Comparison of ENCODE assay signal across 12 cellular contexts in genomic region chr2:74864728-74865722, GRCh38. TPM values are rescaled to one million over a fixed set of nuclear protein-coding genes. Genes with fewer than 3 reads are reported as not detected.
DNase-seq lines count a peak whose midpoint lies in the region; ATAC-seq and TF ChIP-seq lines count a peak whose summit lies in the region.
"Had no signal": no experiment of that assay in that cellular context is flagged by ENCODE, and none has a peak within 500 bp of the region (broad histone marks: within the 10 kb centered on the region; RNA-seq: fewer than 3 reads in every experiment).

No MANE protein-coding gene starts in this region.

- no peaks in the 10 kb centered on the region for H3K9me3 ChIP-seq in RWPE2 (ENCODE audit: severe bottlenecking)
- no peaks in the 10 kb centered on the region for H3K9me3 ChIP-seq in smooth muscle cell (replicated peaks; ENCODE audit: low read depth)

- WGBS in smooth muscle cell (ENCODE audit: low lambda C conversion rate), result 64% methylated on average over 20 of the region's 20 CpGs

- H3K27me3 ChIP-seq in RWPE2 (ENCODE audit: insufficient read depth, poor library complexity, severe bottlenecking) (no peaks in the 10 kb centered on the region), smooth muscle cell (ENCODE audit: low read depth) (no peaks in the 10 kb centered on the region)

- H4K20me1 ChIP-seq in smooth muscle cell (ENCODE audit: low read depth), result peaks cover 100% of the 10 kb centered on the region

- H3K4me2 ChIP-seq in smooth muscle cell, result peak overlapping the region; percentile 14

- DNase-seq in DMS 273 (lab: John Stamatoyannopoulos, UW; ENCODE audit: unreplicated experiment), result peak; percentile 20
- no peak for DNase-seq in DMS 273 treated with DMSO at 0.1 percent for 48 hours (lab: John Stamatoyannopoulos, UW)
- DNase-seq in RWPE2 (ENCODE audit: low spot score), result no peak
- DNase-seq in fibroblast of the aortic adventitia (ENCODE audit: low read depth), result peak; percentile 39
- DNase-seq in smooth muscle cell (lab: John Stamatoyannopoulos, UW; ENCODE audit: unreplicated experiment), result no peak
- no peak for DNase-seq in NCI-H748 (lab: John Stamatoyannopoulos, UW; ENCODE audit: unreplicated experiment)
- DNase-seq: 8988T; activated T-cell treated with anti-CD3 and anti-CD28 coated beads, Interleukin-2, amount 50 U/mL, for 1 hour; NCI-H1417 treated with DMSO at 0.1 percent for 48 hours; substantia nigra had no signal

- H3K4me1 ChIP-seq in RWPE2 (ENCODE audit: insufficient read depth, poor library complexity, severe bottlenecking) (peaks cover 20% of the 10 kb centered on the region), smooth muscle cell (ENCODE audit: low read depth) (no peaks in the 10 kb centered on the region)

- H3F3A ChIP-seq in smooth muscle cell (ENCODE audit: low read depth), result no peaks in the 10 kb centered on the region

- peaks cover 42% of the 10 kb centered on the region for H3K36me3 ChIP-seq in RWPE2 (ENCODE audit: low read depth)
- H3K36me3 ChIP-seq in smooth muscle cell (ENCODE audit: low read depth), result no peaks in the 10 kb centered on the region

- H3K9ac ChIP-seq in smooth muscle cell (ENCODE audit: low read depth), result no peak overlapping the region

- TF ChIP-seq CTCF in RWPE2 (IDR thresholded peaks at IDR 0.05; ENCODE audit: poor library complexity, severe bottlenecking) (no peak), fibroblast of the aortic adventitia (IDR thresholded peaks at IDR 0.05; ENCODE audit: insufficient read depth, low read length) (no peak), smooth muscle cell (IDR thresholded peaks at IDR 0.05; ENCODE audit: borderline replicate concordance, insufficient read depth, poor library complexity, severe bottlenecking) (no peak)

- ATAC-seq in RWPE2 (ENCODE audit: low read depth) (peak; percentile 65), HG03378 (IDR thresholded peaks at IDR 0.05; ENCODE audit: unreplicated experiment) (no peak), HG02610 (IDR thresholded peaks at IDR 0.05; ENCODE audit: unreplicated experiment) (no peak)

- no peak overlapping the region for H3K4me3 ChIP-seq in RWPE2 (ENCODE audit: severe bottlenecking)
- no peak overlapping the region for H3K4me3 ChIP-seq in fibroblast of the aortic adventitia (ENCODE audit: low read depth, low read length)
- H3K4me3 ChIP-seq in smooth muscle cell, result no peak overlapping the region

- no peak overlapping the region for H2AFZ ChIP-seq in smooth muscle cell (ENCODE audit: low read depth)

- H3K27ac ChIP-seq in RWPE2 (ENCODE audit: poor library complexity, severe bottlenecking), result peak overlapping the region; percentile 30
- peak overlapping the region; percentile 54 for H3K27ac ChIP-seq in smooth muscle cell (ENCODE audit: low read depth)

- peaks cover 10% of the 10 kb centered on the region for H3K79me2 ChIP-seq in smooth muscle cell (ENCODE audit: low read depth)

RNA-seq across cellular contexts. Expression of gene HK2, which starts 31.1 kb away (rescaled TPM):
- total RNA-seq in fibroblast of the aortic adventitia (ENCODE audit: low replicate concordance) (20.0 and 35.4 TPM in 2 replicates), smooth muscle cell (31.5 and 38.0 TPM in 2 replicates)
- polyA plus RNA-seq in smooth muscle cell, result 20.3 and 23.2 TPM in 2 replicates

Comparison
In these comparisons a context has a peak if more than half of its experiments do, and no peak if none do; other contexts are left out.
1. DNase-seq: peak in DMS 273 (single experiment) and fibroblast of the aortic adventitia (single experiment); none in DMS 273 treated with DMSO at 0.1 percent for 48 hours (single experiment), RWPE2 (single experiment), smooth muscle cell (single experiment) and NCI-H748 (single experiment).